ENCODE assay signal across 1 cellular context in genomic region chr22:24737582-24737981, GRCh38.
TF ChIP-seq lines count a peak whose summit lies in the region.

No MANE protein-coding gene starts in this region.

TF ChIP-seq in H1, 55 proteins besides CTCF, POLR2A, EP300 and RAD21 (continued from another document):
- no peak for TF ChIP-seq CHD1 (IDR thresholded peaks at IDR 0.05; ENCODE audit: low read depth, low read length)
- TF ChIP-seq NRF1 (IDR thresholded peaks at IDR 0.05; ENCODE audit: low read depth, low read length): no peak
- TF ChIP-seq CBX5 (IDR thresholded peaks at IDR 0.05; ENCODE audit: low read depth, low read length): no peak
- no peak for TF ChIP-seq SP2 (IDR thresholded peaks at IDR 0.05; ENCODE audit: low read length)
- TF ChIP-seq TBP (IDR thresholded peaks at IDR 0.05; ENCODE audit: low read depth, low read length): no peak
- no peak for TF ChIP-seq SIN3A (conservative IDR thresholded peaks at IDR 0.05 in 1 of 2, IDR thresholded peaks at IDR 0.05 in 1 of 2; ENCODE audit: low read depth in 1 of 2, low read length in 2 of 2)
- no peak for TF ChIP-seq KDM5A (IDR thresholded peaks at IDR 0.05; ENCODE audit: low read length)
- no peak for TF ChIP-seq RXRA (IDR thresholded peaks at IDR 0.05; ENCODE audit: insufficient read depth, low read depth, low read length)
- no peak for TF ChIP-seq SP4 (IDR thresholded peaks at IDR 0.05; ENCODE audit: low read length)
